In genomic region chr12:78306236-78306635, GRCh38 we compare ENCODE assay signal across 9 cellular contexts.
"Had no signal": no experiment of that assay in that cellular context is flagged by ENCODE, and none has a peak within 500 bp of the region (broad histone marks: within the 10 kb centered on the region; RNA-seq: fewer than 3 reads in every experiment).

No MANE protein-coding gene starts in this region.

- H3K27ac ChIP-seq: GM23248 had no signal

- ATAC-seq: GM23338, HCT116 had no signal

- DNase-seq: GM23248, GOT3, H7, H9, HCEC 1CT, HFFc6 had no signal

- H2AFZ ChIP-seq: GM23248, GM23338 had no signal

- H3K4me2 ChIP-seq: GM23338 had no signal

- H3K36me3 ChIP-seq: HAP-1 had no signal

- H3K4me3 ChIP-seq: GM23248, GM23338, HAP-1 had no signal

- H3K9ac ChIP-seq: GM23248 had no signal

- H3K4me1 ChIP-seq: HAP-1 had no signal

- H3K9me3 ChIP-seq: HAP-1 had no signal
